1 cellular context compared by ENCODE assay signal in genomic region chr7:37928878-37929277, GRCh38.
TF ChIP-seq lines count a peak whose summit lies in the region.

No MANE protein-coding gene starts in this region.

TF ChIP-seq in A549, 52 proteins besides CTCF, POLR2A, EP300 and RAD21 (continued from another document):
- TF ChIP-seq FOSL2 (IDR thresholded peaks at IDR 0.05) (no peak), FOSL2 (CRISPR knock-in tag; IDR thresholded peaks at IDR 0.05) (no peak), GATA3 (IDR thresholded peaks at IDR 0.05; ENCODE audit: borderline replicate concordance) (no peak), RFX5 (IDR thresholded peaks at IDR 0.05) (no peak), ELK1 (IDR thresholded peaks at IDR 0.05; ENCODE audit: low read depth, low read length) (no peak)
